In the genomic region with DNA sequence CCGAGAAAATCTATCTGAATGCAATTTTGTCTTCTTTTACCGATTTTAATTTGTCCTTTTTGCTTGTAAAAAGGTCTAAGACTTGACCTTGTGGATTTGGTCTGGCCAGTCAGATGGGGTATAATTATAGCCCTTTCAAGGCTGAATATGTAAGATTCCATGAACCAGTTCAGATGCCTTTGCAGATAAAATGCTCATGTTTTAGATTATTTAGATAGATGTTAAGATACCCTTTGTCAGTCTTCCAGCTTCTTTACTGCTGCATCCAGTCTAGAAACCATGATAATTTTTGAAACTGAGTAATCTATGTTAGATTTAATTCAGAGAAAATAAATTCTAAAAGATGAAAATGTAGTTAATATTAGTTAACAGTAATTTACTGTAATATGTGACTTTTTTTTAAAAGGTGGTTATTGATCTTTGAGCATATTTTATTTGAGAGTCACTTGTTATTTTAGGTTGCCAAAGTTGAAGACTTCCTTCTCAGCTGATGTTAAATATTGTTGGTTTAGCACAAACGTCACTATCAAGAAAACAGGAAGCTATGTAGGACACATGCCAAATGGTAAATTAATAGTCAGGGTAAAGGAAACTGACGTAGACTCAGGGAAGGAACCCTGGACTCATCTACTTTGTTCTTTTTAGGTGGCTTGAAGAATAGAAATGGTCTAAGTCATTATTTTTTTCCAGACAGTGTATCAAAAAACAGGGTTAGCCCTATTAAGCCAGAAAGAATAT, we compare ENCODE assay signal across 9 cellular contexts. TPM values are rescaled to one million over a fixed set of nuclear protein-coding genes. Genes with fewer than 3 reads are reported as not detected.
DNase-seq lines count a peak whose midpoint lies in the region; ATAC-seq and TF ChIP-seq lines count a peak whose summit lies in the region.
"Had no signal": no experiment of that assay in that cellular context is flagged by ENCODE, and none has a peak within 500 bp of the region (broad histone marks: within the 10 kb centered on the region; RNA-seq: fewer than 3 reads in every experiment).

No MANE protein-coding gene starts in this region.

- no peaks in the 10 kb centered on the region for H3K27me3 Mint-ChIP-seq in HFFc6 (ENCODE audit: insufficient read depth)

- H3K36me3 Mint-ChIP-seq in HFFc6 (ENCODE audit: low read depth) = no peaks in the 10 kb centered on the region

- no peak overlapping the region for H3K4me3 ChIP-seq in fibroblast of villous mesenchyme (ENCODE audit: low read depth, low read length)

- intact Hi-C loops in posterior vena cava (cut with DNase I) = no loop called here

- H3K9me3 Mint-ChIP-seq in HFFc6 = no peaks in the 10 kb centered on the region

- peak; percentile 70 for ATAC-seq in SK-N-SH treated with all-trans-retinoic acid at 6 μM for 48 hours
- no peak for ATAC-seq in HG02678 (IDR thresholded peaks at IDR 0.05; ENCODE audit: unreplicated experiment)
- ATAC-seq in GM21390 (IDR thresholded peaks at IDR 0.05; ENCODE audit: unreplicated experiment) = no peak
- ATAC-seq in GM18870 (IDR thresholded peaks at IDR 0.05; ENCODE audit: unreplicated experiment) = no peak

- peak overlapping the region; percentile 14 for H3K27ac Mint-ChIP-seq in HFFc6

- TF ChIP-seq CTCF in HFFc6 (IDR thresholded peaks at IDR 0.05) = no peak
- no peak for TF ChIP-seq CTCF in fibroblast of villous mesenchyme (IDR thresholded peaks at IDR 0.05; ENCODE audit: insufficient read depth, low read depth, low read length)

- peak; percentile 27 for DNase-seq in HFFc6
- peak; percentile 66 for DNase-seq in fibroblast of villous mesenchyme (ENCODE audit: low read depth)
- DNase-seq in pulmonary artery endothelial cell (ENCODE audit: low read depth, low spot score) = peak; percentile 87
- DNase-seq in posterior vena cava (ENCODE audit: low spot score) = no peak
- DNase-seq: NCI-H1105 had no signal

- H3K4me3 Mint-ChIP-seq in HFFc6 = no peak overlapping the region

- peaks cover 21% of the 10 kb centered on the region for H3K4me1 Mint-ChIP-seq in HFFc6 (ENCODE audit: low read depth)

TF ChIP-seq in SK-N-SH treated with all-trans-retinoic acid at 6 μM for 48 hours, 23 proteins besides CTCF, POLR2A, EP300 and RAD21:
- TF ChIP-seq ZFP3 (CRISPR knock-in tag; IDR thresholded peaks at IDR 0.05) = 0 out of 2 replicates have a peak, but pooled peaks have one; percentile 20
- no peak for TF ChIP-seq OSR1 (CRISPR knock-in tag; IDR thresholded peaks at IDR 0.05)

RNA-seq across cellular contexts. Expression of a gene that starts 29.8 kb away (rescaled TPM):
- total RNA-seq in HFFc6 (2021; fragmentation: NEBNext Ultra II Directional; extraction: Animal tissue kit (Norgen Biotek cat#: 25700)) = 10 to 100 TPM; 30.8 to 46.6 (median 41.2) TPM
- 28.5 and 29.0 TPM in 2 replicates for total RNA-seq in fibroblast of villous mesenchyme
- total RNA-seq in pulmonary artery endothelial cell = 12.6 and 12.9 TPM in 2 replicates
- total RNA-seq in posterior vena cava = 10 to 100 TPM; 39.1 to 43.1 TPM

RNA-seq across cellular contexts. Expression of a gene that starts 30.1 kb away (rescaled TPM):
- total RNA-seq in HFFc6 (2021; fragmentation: NEBNext Ultra II Directional; extraction: Animal tissue kit (Norgen Biotek cat#: 25700)) = 1 to 10 TPM; 1.8 to 3.1 (median 2.7) TPM
- total RNA-seq in fibroblast of villous mesenchyme (1.3 TPM in 2 replicates), pulmonary artery endothelial cell (0.67 and 0.79 TPM in 2 replicates), posterior vena cava (1 to 10 TPM; 1.5 TPM)
